In the genomic region with DNA sequence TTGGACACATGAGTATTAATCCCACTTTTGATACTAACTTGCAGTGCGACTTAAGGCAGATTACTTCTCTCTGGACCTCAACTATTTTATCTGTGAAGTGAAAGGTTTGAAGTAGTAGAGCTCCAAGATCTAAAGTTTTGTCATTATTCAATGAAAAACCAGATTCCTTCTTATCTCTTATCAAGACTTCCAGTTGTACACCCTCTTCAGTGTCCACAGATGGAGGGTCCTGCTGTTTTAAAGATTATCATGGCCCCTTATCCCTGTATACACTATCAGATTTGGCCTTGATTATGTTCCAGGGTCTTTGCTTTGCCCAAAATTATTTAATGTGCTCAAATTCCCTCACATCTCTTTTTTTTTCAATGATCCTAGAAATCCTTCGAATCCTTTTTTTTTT, we compare ENCODE assay signal across 9 cellular contexts. TPM values are rescaled to one million over a fixed set of nuclear protein-coding genes. Genes with fewer than 3 reads are reported as not detected.
DNase-seq lines count a peak whose midpoint lies in the region; ATAC-seq and TF ChIP-seq lines count a peak whose summit lies in the region.
"Had no signal": no experiment of that assay in that cellular context is flagged by ENCODE, and none has a peak within 500 bp of the region (broad histone marks: within the 10 kb centered on the region; RNA-seq: fewer than 3 reads in every experiment).

No MANE protein-coding gene starts in this region.

- no peak overlapping the region for H2AFZ ChIP-seq in mesenchymal stem cell (ENCODE audit: low read depth, low read length)

- H2BK12ac ChIP-seq in mesenchymal stem cell (ENCODE audit: low read length in 2 of 2) = no peak overlapping the region

- ATAC-seq in Right ventricle myocardium superior (ENCODE audit: poor library complexity) (no peak), foreskin keratinocyte (no peak)

- TSS peak; percentile 49 for BruUV-seq in MCF 10A (replicated peaks; lab: Mats Ljungman, UMichigan)

- DNase-seq in left ventricle myocardium inferior = no peak
- no peak for DNase-seq in Right ventricle myocardium superior
- DNase-seq in MCF 10A (ENCODE audit: unreplicated experiment) = no peak
- no peak for DNase-seq in mesenchymal stem cell
- DNase-seq in uterus = no peak
- no peak for DNase-seq in NCI-H146 (lab: John Stamatoyannopoulos, UW)
- no peak for DNase-seq in foreskin keratinocyte
- DNase-seq in amniotic stem cell (lab: John Stamatoyannopoulos, UW) = no peak
- DNase-seq: activated naive CD8-positive, alpha-beta T cell treated with anti-CD3 and anti-CD28 coated beads, Interleukin-2, amount 10 ng/mL, durations not matched to agents 7 days and 5 days had no signal

- H3K36me3 Mint-ChIP-seq in MCF 10A (ENCODE audit: insufficient read depth, unreplicated experiment) = peaks cover 7% of the 10 kb centered on the region

- 100% methylated on average over 1 of the region's 2 CpGs for WGBS in mesenchymal stem cell

- no peak overlapping the region for H3K27ac ChIP-seq in left ventricle myocardium inferior (replicated peaks)
- no peak overlapping the region for H3K27ac ChIP-seq in mesenchymal stem cell (ENCODE audit: low read length, poor library complexity, severe bottlenecking)
- no peak overlapping the region for H3K27ac ChIP-seq in uterus
- H3K27ac ChIP-seq in foreskin keratinocyte = no peak overlapping the region

- peaks cover 6% of the 10 kb centered on the region for H3K4me1 Mint-ChIP-seq in MCF 10A (ENCODE audit: insufficient read depth, unreplicated experiment)

- CTCF ChIA-PET in MCF 10A (lab: Yijun Ruan, JAX) = interaction anchor here (0.7 to 1.5 kb wide), 5 partner anchors 10 to 430 kb away, joined by 3 to 5 read pairs (median 3); partner anchors contain the start of gene ERMAP

- H3K9me3 ChIP-seq in left ventricle myocardium inferior (replicated peaks) (no peaks in the 10 kb centered on the region), mesenchymal stem cell (ENCODE audit: control insufficient read depth, low read length) (no peaks in the 10 kb centered on the region), uterus (no peaks in the 10 kb centered on the region)

- no peak overlapping the region for H3K4ac ChIP-seq in mesenchymal stem cell (ENCODE audit: low read depth in 1 of 2, low read length in 2 of 2)

- H2BK120ac ChIP-seq in mesenchymal stem cell (ENCODE audit: low read depth, low read length) = no peak overlapping the region

- no peak overlapping the region for H3K4me3 Mint-ChIP-seq in MCF 10A (ENCODE audit: unreplicated experiment)
- H3K4me3 Mint-ChIP-seq: activated naive CD8-positive, alpha-beta T cell treated with anti-CD3 and anti-CD28 coated beads, Interleukin-2, amount 10 ng/mL, durations not matched to agents 7 days and 5 days had no signal

- no peaks in the 10 kb centered on the region for H3K27me3 ChIP-seq in left ventricle myocardium inferior (ENCODE audit: low read depth)
- H3K27me3 ChIP-seq in mesenchymal stem cell (ENCODE audit: control insufficient read depth in 1 of 2, insufficient read depth in 1 of 2, low read length in 2 of 2) = no peaks in the 10 kb centered on the region
- H3K27me3 ChIP-seq in uterus = no peaks in the 10 kb centered on the region
- H3K27me3 ChIP-seq in foreskin keratinocyte = no peaks in the 10 kb centered on the region

- TF ChIP-seq POLR2A in uterus (IDR thresholded peaks at IDR 0.05) = no peak

- H3K36me3 ChIP-seq in left ventricle myocardium inferior (no peaks in the 10 kb centered on the region), mesenchymal stem cell (ENCODE audit: control insufficient read depth in 1 of 2, insufficient read depth in 2 of 2, low read depth in 1 of 2, low read length in 2 of 2) (peaks cover 0 to 5% of the 10 kb centered on the region in 2 experiments), uterus (no peaks in the 10 kb centered on the region)

- no peak overlapping the region for H3K18ac ChIP-seq in mesenchymal stem cell (ENCODE audit: low read depth in 1 of 2, low read length in 2 of 2)

- H3K9ac ChIP-seq in mesenchymal stem cell (ENCODE audit: low read length) = peak overlapping the region; percentile 96

- H2BK5ac ChIP-seq in mesenchymal stem cell (ENCODE audit: low read depth, low read length, poor library complexity, severe bottlenecking) = no peak overlapping the region

- peak overlapping the region; percentile 87 for H3K4me3 ChIP-seq in left ventricle myocardium inferior
- H3K4me3 ChIP-seq in mesenchymal stem cell (ENCODE audit: insufficient read depth in 1 of 2, low read depth in 1 of 2, low read length in 2 of 2) = peak overlapping the region in 1 of 2 experiments; percentile 98
- peak overlapping the region; percentile 75 to 95 for H3K4me3 ChIP-seq in uterus

- intact Hi-C loops in left ventricle myocardium inferior (cut with micrococcal nuclease) = loop anchor here (5.0 kb wide), 1 partner anchor 79 kb away; the partner anchor contains the start of gene ZNF691
- intact Hi-C loops in Right ventricle myocardium superior (cut with DNase I) = no loop called here
- intact Hi-C loops in MCF 10A (cut with micrococcal nuclease) = no loop called here
- intact Hi-C loops in uterus (cut with DNase I; ENCODE audit: low total_unique reads) = no loop called here

- no peaks in the 10 kb centered on the region for H3K27me3 Mint-ChIP-seq in MCF 10A (ENCODE audit: insufficient read depth, unreplicated experiment)
- H3K27me3 Mint-ChIP-seq: activated naive CD8-positive, alpha-beta T cell treated with anti-CD3 and anti-CD28 coated beads, Interleukin-2, amount 10 ng/mL, durations not matched to agents 7 days and 5 days had no signal

- H2AK5ac ChIP-seq in mesenchymal stem cell (ENCODE audit: low read length, severe bottlenecking) = no peak overlapping the region

- H4K8ac ChIP-seq in mesenchymal stem cell (ENCODE audit: low read length) = no peak overlapping the region

- H4K91ac ChIP-seq in mesenchymal stem cell (ENCODE audit: low read length) = no peak overlapping the region

- H3K79me1 ChIP-seq in mesenchymal stem cell (replicated peaks; ENCODE audit: low read length, poor library complexity, severe bottlenecking) = peaks cover 13% of the 10 kb centered on the region

- H3K23ac ChIP-seq in mesenchymal stem cell (ENCODE audit: low read length in 2 of 2) = no peak overlapping the region

- peak overlapping the region; percentile 48 for H3K4me2 ChIP-seq in mesenchymal stem cell (ENCODE audit: low read length, poor library complexity, severe bottlenecking)

- TF ChIP-seq CTCF in left ventricle myocardium inferior (IDR thresholded peaks at IDR 0.05; ENCODE audit: borderline replicate concordance) (no peak), MCF 10A (IDR thresholded peaks at IDR 0.05; ENCODE audit: unreplicated experiment) (no peak), uterus (IDR thresholded peaks at IDR 0.05) (no peak), foreskin keratinocyte (conservative IDR thresholded peaks at IDR 0.05) (no peak)

- H3K27ac Mint-ChIP-seq in MCF 10A (ENCODE audit: low read depth, unreplicated experiment) = no peak overlapping the region

- no peak overlapping the region for H2BK15ac ChIP-seq in mesenchymal stem cell (ENCODE audit: low read depth, poor library complexity, severe bottlenecking)

- H3K9me3 Mint-ChIP-seq in MCF 10A (ENCODE audit: unreplicated experiment) = no peaks in the 10 kb centered on the region
- H3K9me3 Mint-ChIP-seq: activated naive CD8-positive, alpha-beta T cell treated with anti-CD3 and anti-CD28 coated beads, Interleukin-2, amount 10 ng/mL, durations not matched to agents 7 days and 5 days had no signal

- H3K14ac ChIP-seq in mesenchymal stem cell (ENCODE audit: low read length in 2 of 2) = no peak overlapping the region

- POLR2A ChIA-PET in MCF 10A (lab: Yijun Ruan, JAX) = interaction anchor here (0.6 to 4.2 kb wide), 15 partner anchors 10 to 620 kb away, joined by 3 to 104 read pairs (median 4); partner anchors contain the start of genes ERMAP, PPIH, SVBP and YBX1

- H3K4me1 ChIP-seq in left ventricle myocardium inferior = peaks cover 82% of the 10 kb centered on the region
- peaks cover 2% of the 10 kb centered on the region for H3K4me1 ChIP-seq in mesenchymal stem cell (ENCODE audit: control insufficient read depth, insufficient read depth, low read depth, low read length)
- H3K4me1 ChIP-seq in uterus = peaks cover 6 to 13% of the 10 kb centered on the region in 2 donors
- H3K4me1 ChIP-seq in foreskin keratinocyte = peaks cover 14% of the 10 kb centered on the region

RNA-seq across cellular contexts. Expression of gene C1orf50, which starts 1.1 kb away (rescaled TPM):
- total RNA-seq in left ventricle myocardium inferior (7.8 TPM), Right ventricle myocardium superior (7.6 TPM), MCF 10A (2022) (11.7 and 13.8 TPM in 2 replicates), uterus (1 to 10 TPM in 2 of 4 donors, under 1 TPM in 1, not detected in 1; 0.26 to 6.7 (median 5.7) TPM), foreskin keratinocyte (4.2 and 4.5 TPM in 2 replicates)
- polyA plus RNA-seq in mesenchymal stem cell (2013, experiment 1 of 2) = 2.2 TPM
- polyA plus RNA-seq in mesenchymal stem cell (2013, experiment 2 of 2) = 2.5 TPM
- polyA plus RNA-seq in foreskin keratinocyte = 7.8 and 8.5 TPM in 2 replicates

RNA-seq across cellular contexts. Expression of gene P3H1, which starts 1.3 kb away (rescaled TPM):
- total RNA-seq in left ventricle myocardium inferior (8.6 TPM), Right ventricle myocardium superior (6.7 TPM), MCF 10A (2022) (36.1 and 57.2 TPM in 2 replicates), uterus (100 to 1,000 TPM in 1 of 4 donors, 10 to 100 TPM in 3; 11.5 to 119 (median 34.7) TPM), foreskin keratinocyte (30.4 and 36.1 TPM in 2 replicates)
- polyA plus RNA-seq in mesenchymal stem cell (2013, experiment 1 of 2) = 213 TPM
- 209 TPM for polyA plus RNA-seq in mesenchymal stem cell (2013, experiment 2 of 2)
- polyA plus RNA-seq in foreskin keratinocyte = 29.6 and 34.4 TPM in 2 replicates

RNA-seq across cellular contexts. Expression of gene TMEM269, which starts 16.6 kb away (rescaled TPM):
- total RNA-seq in left ventricle myocardium inferior = not detected
- total RNA-seq in Right ventricle myocardium superior = not detected
- 0.17 TPM in 1 of 2 replicates, not detected in the other for total RNA-seq in MCF 10A (2022)
- polyA plus RNA-seq in mesenchymal stem cell (2013, experiment 1 of 2) = 0.04 TPM
- 0.07 TPM for polyA plus RNA-seq in mesenchymal stem cell (2013, experiment 2 of 2)
- total RNA-seq in uterus = 1 to 10 TPM in 1 of 4 donors, under 1 TPM in 1, not detected in 2; 0.07 to 1.1 TPM
- total RNA-seq in foreskin keratinocyte = not detected in 2 replicates
- 0.02 TPM in 1 of 2 replicates, not detected in the other for polyA plus RNA-seq in foreskin keratinocyte

RNA-seq across cellular contexts. Expression of gene CLDN19, which starts 28.1 kb away (rescaled TPM):
- total RNA-seq in left ventricle myocardium inferior (not detected), Right ventricle myocardium superior (not detected), MCF 10A (2022) (not detected in 2 replicates), uterus (under 1 TPM in 1 of 4 donors, not detected in 3; 0.28 TPM), foreskin keratinocyte (not detected in 2 replicates)
- 0.03 TPM for polyA plus RNA-seq in mesenchymal stem cell (2013, experiment 1 of 2)
- not detected for polyA plus RNA-seq in mesenchymal stem cell (2013, experiment 2 of 2)
- polyA plus RNA-seq in foreskin keratinocyte = not detected in 2 replicates
- total RNA-seq: activated naive CD8-positive, alpha-beta T cell treated with anti-CD3 and anti-CD28 coated beads, Interleukin-2, amount 10 ng/mL, durations not matched to agents 7 days and 5 days had no signal

RNA-seq across cellular contexts. Expression of gene ERMAP, which starts 48.8 kb away (rescaled TPM):
- total RNA-seq in left ventricle myocardium inferior = 4.7 TPM
- total RNA-seq in Right ventricle myocardium superior = 3.6 TPM
- 13.2 and 17.2 TPM in 2 replicates for total RNA-seq in MCF 10A (2022)
- polyA plus RNA-seq in mesenchymal stem cell (2013, experiment 1 of 2) = 7.8 TPM
- 7.6 TPM for polyA plus RNA-seq in mesenchymal stem cell (2013, experiment 2 of 2)
- 10 to 100 TPM in 2 of 4 donors, 1 to 10 TPM in 1, under 1 TPM in 1; 0.59 to 16.0 (median 7.6) TPM for total RNA-seq in uterus
- 4.4 and 4.7 TPM in 2 replicates for total RNA-seq in foreskin keratinocyte
- 1.8 TPM in 2 replicates for polyA plus RNA-seq in foreskin keratinocyte
